Comparison of ENCODE assay signal across 8 cellular contexts in the genomic region with DNA sequence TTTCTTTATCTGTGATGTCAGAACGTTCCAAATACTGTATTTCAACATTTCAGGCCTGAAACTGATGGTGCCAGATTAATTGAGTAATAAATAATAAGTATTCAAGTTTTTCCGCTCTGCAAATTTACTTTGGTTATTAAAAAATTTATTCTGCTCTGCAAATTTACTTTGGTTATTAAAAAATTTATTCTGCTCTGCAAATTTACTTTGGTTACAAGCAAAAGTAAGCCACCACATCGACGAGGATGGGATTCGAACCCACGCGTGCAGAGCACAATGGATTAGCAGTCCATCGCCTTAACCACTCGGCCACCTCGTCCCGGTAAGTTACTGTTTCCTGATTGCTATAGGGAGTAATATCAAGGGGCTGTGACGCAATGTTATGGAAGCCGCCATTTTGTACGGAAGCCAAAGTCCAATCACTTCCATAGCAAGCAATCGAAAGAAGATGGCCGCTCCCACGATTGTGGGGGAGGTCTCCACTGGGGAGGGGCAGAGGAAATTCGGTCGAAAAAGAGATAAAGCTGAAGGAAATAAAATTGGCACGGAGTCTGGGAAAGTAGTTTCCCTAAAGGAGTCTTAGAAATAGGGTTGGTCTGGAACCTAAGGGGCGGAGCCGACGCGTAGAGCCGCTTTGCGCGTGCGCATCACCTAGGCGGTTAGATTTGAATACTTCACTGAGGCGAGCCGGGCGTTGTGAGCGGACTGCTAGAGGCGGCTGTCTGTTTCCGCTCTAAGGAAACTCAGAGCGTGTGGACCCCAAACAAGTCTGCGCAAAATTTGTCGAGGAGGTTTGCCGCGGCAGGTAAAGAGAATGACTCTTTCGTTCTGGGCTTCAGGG. TPM values are rescaled to one million over a fixed set of nuclear protein-coding genes. Genes with fewer than 3 reads are reported as not detected.
A peak's percentile ranks its signal among the peaks of the same experiment; 100 is the strongest.
DNase-seq lines count a peak whose midpoint lies in the region; ATAC-seq and TF ChIP-seq lines count a peak whose summit lies in the region.

TSS of gene KNL1 (plus strand) at position 662 of the 841 bp plus-strand sequence. CDS start 8,683 bp downstream, outside the sequence.

- H3K36me3 Mint-ChIP-seq in progenitor cell of endocrine pancreas (ENCODE audit: insufficient read depth) = peaks cover 4% of the 10 kb centered on the region

- no peaks in the 10 kb centered on the region for H3K9me3 Mint-ChIP-seq in progenitor cell of endocrine pancreas (ENCODE audit: low read depth)

- no peak for TF ChIP-seq CTCF in progenitor cell of endocrine pancreas (IDR thresholded peaks at IDR 0.05; ENCODE audit: unreplicated experiment)

- peak within 1 kb of the TSS; percentile 94 for H3K27ac ChIP-seq in angular gyrus (ENCODE audit: low read depth, low read length)

- DNase-seq in NCI-H187 treated with DMSO at 0.1 percent for 48 hours (lab: John Stamatoyannopoulos, UW) (peak; percentile 55), T-helper 2 cell (peak; percentile 75 to 93 (median 82)), left ventricle myocardium superior (peak; percentile 89), progenitor cell of endocrine pancreas (ENCODE audit: low spot score, unreplicated experiment) (peak; percentile 92), ureter (ENCODE audit: low spot score) (peak; percentile 95)

- intact Hi-C loops in left ventricle myocardium superior (cut with micrococcal nuclease) = loop anchor here (10.0 kb wide), 1 partner anchor 69 kb away; no protein-coding TSS in a partner anchor

- peaks cover 18% of the 10 kb centered on the region for H3K4me1 Mint-ChIP-seq in progenitor cell of endocrine pancreas (ENCODE audit: low read depth)

- no peaks in the 10 kb centered on the region for H3K27me3 Mint-ChIP-seq in progenitor cell of endocrine pancreas

- peak; percentile 77 for ATAC-seq in GM18498 (IDR thresholded peaks at IDR 0.05; ENCODE audit: unreplicated experiment)
- ATAC-seq in HG02943 (IDR thresholded peaks at IDR 0.05; ENCODE audit: low read depth, unreplicated experiment) = peak; percentile 69
- ATAC-seq in left ventricle myocardium superior = peak; percentile 97

- H3K4me3 Mint-ChIP-seq in progenitor cell of endocrine pancreas (ENCODE audit: low read depth) = peak within 1 kb of the TSS; percentile 98

- peak within 1 kb of the TSS; percentile 99 for H3K27ac Mint-ChIP-seq in progenitor cell of endocrine pancreas

RNA-seq across cellular contexts. Expression of gene KNL1, which starts in this region (rescaled TPM):
- 0.89 TPM for total RNA-seq in left ventricle myocardium superior
- 11.7 and 12.1 TPM in 2 replicates for total RNA-seq in progenitor cell of endocrine pancreas
- total RNA-seq in ureter = 1.2 TPM

Comparison
In these comparisons a context has a peak if more than half of its experiments do, and no peak if none do; other contexts are left out.
1. Peak in every context shown above with its lines: DNase-seq, ATAC-seq and H3K27ac ChIP-seq.
2. Peak in DNase-seq and ATAC-seq in left ventricle myocardium superior; RNA of the gene not detected or under 1 TPM.